In the genomic region with DNA sequence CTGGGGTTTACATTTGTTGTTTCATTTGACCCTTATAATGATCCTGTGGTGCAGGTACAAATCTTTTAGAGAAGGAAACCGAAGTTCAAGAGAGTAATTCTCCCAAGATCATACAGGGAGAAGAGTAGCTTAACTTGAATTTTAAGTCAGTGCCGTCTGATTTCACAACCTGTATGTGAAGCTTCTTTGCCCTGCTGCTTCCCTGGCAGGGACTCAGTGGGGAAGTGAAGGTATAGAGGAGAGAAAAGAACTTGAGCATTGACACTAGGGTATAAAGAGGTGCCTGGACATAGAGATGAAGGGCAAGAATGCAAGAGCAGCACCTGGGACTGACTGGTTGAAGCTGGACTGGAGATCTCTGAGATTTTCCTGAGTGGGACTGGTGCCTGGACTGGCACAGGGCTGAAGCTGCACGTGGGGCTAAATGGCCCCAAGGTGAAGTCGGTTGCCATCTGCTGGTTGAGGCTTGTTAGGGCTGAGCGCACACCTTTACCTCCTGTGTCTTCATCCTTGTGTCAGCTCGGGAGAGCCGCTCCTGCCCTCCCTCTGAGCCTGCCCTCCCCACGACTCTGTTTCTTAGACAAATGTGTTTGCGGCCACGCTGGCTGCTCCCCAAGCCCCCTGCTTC, we compare ENCODE assay signal across 8 cellular contexts. TPM values are rescaled to one million over a fixed set of nuclear protein-coding genes. Genes with fewer than 3 reads are reported as not detected.
DNase-seq lines count a peak whose midpoint lies in the region; ATAC-seq lines count a peak whose summit lies in the region.

No MANE protein-coding gene starts in this region.

- H3K36me3 Mint-ChIP-seq in naive thymus-derived CD8-positive, alpha-beta T cell, result peaks cover 0 to 5% (median 0%) of the 10 kb centered on the region in 3 donors

- peak; percentile 80 for ATAC-seq in GM21515 (IDR thresholded peaks at IDR 0.05; ENCODE audit: unreplicated experiment)
- ATAC-seq in naive thymus-derived CD8-positive, alpha-beta T cell, result peak; percentile 79 to 93

- in situ Hi-C loops in KBM-7 (cut with MboI; ENCODE audit: low pct_unique_long_range_greater_than_20kb, low sequenced_read_pairs), result no loop called here

- peak; percentile 71 for DNase-seq in ELF-1 (ENCODE audit: low read depth, low spot score)
- DNase-seq in HuH-7.5 (ENCODE audit: low spot score), result peak; percentile 12
- DNase-seq in activated CD4-positive, alpha-beta T cell treated with anti-CD3 and anti-CD28 coated beads for 1 hour, result peak; percentile 38
- DNase-seq in dermis blood vessel endothelial cell, result peak; percentile 60
- peak in 9 of 10 donors; percentile 26 to 68 (median 41) for DNase-seq in naive thymus-derived CD8-positive, alpha-beta T cell
- peak; percentile 53 for DNase-seq in ureter (ENCODE audit: low spot score)
- no peak for DNase-seq in KBM-7

- no peaks in the 10 kb centered on the region for H3K9me3 Mint-ChIP-seq in naive thymus-derived CD8-positive, alpha-beta T cell

- no peaks in the 10 kb centered on the region for H3K27me3 Mint-ChIP-seq in naive thymus-derived CD8-positive, alpha-beta T cell

- peaks cover 29 to 54% (median 39%) of the 10 kb centered on the region in 4 donors for H3K4me1 Mint-ChIP-seq in naive thymus-derived CD8-positive, alpha-beta T cell

- H3K27ac Mint-ChIP-seq in naive thymus-derived CD8-positive, alpha-beta T cell, result peak overlapping the region in 4 of 10 donors; percentile 29 to 79 (median 60)

- POLR2A ChIA-PET in naive thymus-derived CD8-positive, alpha-beta T cell (lab: Charles Lee), result no interaction called here

- H3K4me3 Mint-ChIP-seq in naive thymus-derived CD8-positive, alpha-beta T cell, result peak overlapping the region in 4 of 10 donors; percentile 22 to 61 (median 52)

RNA-seq across cellular contexts. Expression of a gene that starts 41.8 kb away (rescaled TPM):
- total RNA-seq in dermis blood vessel endothelial cell, result 28.5 and 36.6 TPM in 2 replicates
- total RNA-seq in naive thymus-derived CD8-positive, alpha-beta T cell, result 10 to 100 TPM; 13.6 to 17.3 TPM
- polyA plus RNA-seq in naive thymus-derived CD8-positive, alpha-beta T cell, result 10 to 100 TPM; 28.1 to 39.1 (median 28.8) TPM
- total RNA-seq in ureter, result 27.4 TPM

RNA-seq across cellular contexts. Expression of a gene that starts 42.4 kb away (rescaled TPM):
- 14.4 and 18.5 TPM in 2 replicates for total RNA-seq in dermis blood vessel endothelial cell
- 10 to 100 TPM; 27.8 to 27.9 TPM for total RNA-seq in naive thymus-derived CD8-positive, alpha-beta T cell
- 10 to 100 TPM; 52.3 to 56.8 (median 56.1) TPM for polyA plus RNA-seq in naive thymus-derived CD8-positive, alpha-beta T cell
- total RNA-seq in ureter, result 33.5 TPM
